In genomic region chr14:23294734-23295561, GRCh38 we compare ENCODE assay signal across 8 cellular contexts. TPM values are rescaled to one million over a fixed set of nuclear protein-coding genes. Genes with fewer than 3 reads are reported as not detected.
A peak's percentile ranks its signal among the peaks of the same experiment; 100 is the strongest.
DNase-seq lines count a peak whose midpoint lies in the region; ATAC-seq and TF ChIP-seq lines count a peak whose summit lies in the region.

No MANE protein-coding gene starts in this region.

- H3K79me2 ChIP-seq in fibroblast of lung (ENCODE audit: control insufficient read depth, insufficient read depth, low read length), result peaks cover under 1% of the 10 kb centered on the region

- peaks cover 22% of the 10 kb centered on the region for H3K4me1 Mint-ChIP-seq in activated T-cell treated with anti-CD3 and anti-CD28 coated beads, Interleukin-2, amount 50 U/mL, for 72 hours (ENCODE audit: low read depth)

- no peak overlapping the region for H3K4me2 ChIP-seq in fibroblast of lung (ENCODE audit: extremely low read depth, insufficient read depth, low read length)

- no peak for TF ChIP-seq POLR2A in Peyer's patch (IDR thresholded peaks at IDR 0.05)

- H3K36me3 Mint-ChIP-seq in activated T-cell treated with anti-CD3 and anti-CD28 coated beads, Interleukin-2, amount 50 U/mL, for 72 hours (ENCODE audit: insufficient read depth in 2 of 2), result no peaks in the 10 kb centered on the region

- no peak overlapping the region for H3K27ac ChIP-seq in Peyer's patch
- H3K27ac ChIP-seq in fibroblast of lung (ENCODE audit: insufficient read depth, low read length), result no peak overlapping the region
- peak overlapping the region; percentile 43 for H3K27ac ChIP-seq in neutrophil

- ATAC-seq in activated T-cell treated with anti-CD3 and anti-CD28 coated beads, Interleukin-2, amount 50 U/mL, for 72 hours (replicated peaks in 1 of 2), result peak; percentile 84 to 87
- ATAC-seq in HG03025 (IDR thresholded peaks at IDR 0.05; ENCODE audit: low FRiP score, unreplicated experiment), result no peak
- no peak for ATAC-seq in GM21526 (IDR thresholded peaks at IDR 0.05; ENCODE audit: low FRiP score, unreplicated experiment)

- DNase-seq in DMS153 treated with DMSO at 0.1 percent for 48 hours (lab: John Stamatoyannopoulos, UW; ENCODE audit: unreplicated experiment), result peak; percentile 16
- peak; percentile 39 for DNase-seq in HT1080 (ENCODE audit: low read depth)
- DNase-seq in Peyer's patch, result peak; percentile 51 to 75 (median 58)
- peak; percentile 61 to 64 for DNase-seq in activated T-cell treated with anti-CD3 and anti-CD28 coated beads, Interleukin-2, amount 50 U/mL, for 72 hours
- DNase-seq in fibroblast of lung (ENCODE audit: low read depth in 2 of 2), result peak; percentile 24 to 61

- peak overlapping the region; percentile 68 for H3K27ac Mint-ChIP-seq in activated T-cell treated with anti-CD3 and anti-CD28 coated beads, Interleukin-2, amount 50 U/mL, for 72 hours

- H3K4me1 ChIP-seq in Peyer's patch (peaks cover 0 to 17% (median under 1%) of the 10 kb centered on the region in 4 donors), fibroblast of lung (ENCODE audit: control insufficient read depth, extremely low read depth, insufficient read depth, low read length) (peaks cover 8% of the 10 kb centered on the region), neutrophil (ENCODE audit: control insufficient read depth in 1 of 2, insufficient read depth in 1 of 2, low read depth in 1 of 2, low read length in 1 of 2) (peaks cover 12 to 31% of the 10 kb centered on the region in 2 experiments)

- no peak overlapping the region for H3K9ac ChIP-seq in fibroblast of lung (ENCODE audit: insufficient read depth, low read length)

- peak; percentile 42 to 94 (median 69) for TF ChIP-seq CTCF in Peyer's patch (IDR thresholded peaks at IDR 0.05)
- TF ChIP-seq CTCF in fibroblast of lung (conservative IDR thresholded peaks at IDR 0.05 in 1 of 2, IDR thresholded peaks at IDR 0.05 in 1 of 2; ENCODE audit: low read depth in 1 of 2, low read length in 2 of 2), result peak; percentile 81 to 91
- peak; percentile 71 for TF ChIP-seq CTCF in neutrophil (IDR thresholded peaks at IDR 0.05)

- H3K27me3 ChIP-seq in Peyer's patch (no peaks in the 10 kb centered on the region), fibroblast of lung (ENCODE audit: control insufficient read depth, insufficient read depth, low read length) (no peaks in the 10 kb centered on the region), neutrophil (no peaks in the 10 kb centered on the region)

- no peaks in the 10 kb centered on the region for H3K9me3 Mint-ChIP-seq in activated T-cell treated with anti-CD3 and anti-CD28 coated beads, Interleukin-2, amount 50 U/mL, for 72 hours

- H3K9me3 ChIP-seq in Peyer's patch (no peaks in the 10 kb centered on the region), fibroblast of lung (ENCODE audit: control insufficient read depth, insufficient read depth, low read depth, low read length) (no peaks in the 10 kb centered on the region), neutrophil (no peaks in the 10 kb centered on the region)

- no peaks in the 10 kb centered on the region for H4K20me1 ChIP-seq in fibroblast of lung (ENCODE audit: control insufficient read depth, extremely low read depth, insufficient read depth, low read length)

- no peaks in the 10 kb centered on the region for H3K27me3 Mint-ChIP-seq in activated T-cell treated with anti-CD3 and anti-CD28 coated beads, Interleukin-2, amount 50 U/mL, for 72 hours (ENCODE audit: low read depth)

- H3K4me3 ChIP-seq in Peyer's patch, result peak overlapping the region in 1 of 4 donors; percentile 27
- H3K4me3 ChIP-seq in fibroblast of lung (replicated peaks in 1 of 4; ENCODE audit: control extremely low read depth in 1 of 4, insufficient read depth in 1 of 4, low read depth in 3 of 4, low read length in 4 of 4), result no peak overlapping the region
- H3K4me3 ChIP-seq in neutrophil (ENCODE audit: low read depth in 1 of 2, low read length in 1 of 2), result peak overlapping the region in 1 of 2 experiments; percentile 21

- H2AFZ ChIP-seq in fibroblast of lung (ENCODE audit: low read length), result no peak overlapping the region

- H3K36me3 ChIP-seq in Peyer's patch (peaks cover 0 to 19% (median 0%) of the 10 kb centered on the region in 3 donors), fibroblast of lung (ENCODE audit: control insufficient read depth, insufficient read depth, low read length) (peaks cover 3% of the 10 kb centered on the region), neutrophil (peaks cover 16% of the 10 kb centered on the region)

- peak overlapping the region; percentile 47 to 61 for H3K4me3 Mint-ChIP-seq in activated T-cell treated with anti-CD3 and anti-CD28 coated beads, Interleukin-2, amount 50 U/mL, for 72 hours

RNA-seq across cellular contexts. Expression of gene PPP1R3E, which starts 7.7 kb away (rescaled TPM):
- 3.2 and 4.0 TPM in 2 replicates for total RNA-seq in HT1080 (2014; rRNA removed; shearing (Covaris generic))
- 2.5 and 3.9 TPM in 2 replicates for polyA plus RNA-seq in HT1080 (2015; cell fraction: cytosol; rRNA removed)
- 20.8 and 34.4 TPM in 2 replicates for polyA plus RNA-seq in HT1080 (2015; cell fraction: nucleus; rRNA removed)
- 10 to 100 TPM; 16.5 to 39.2 (median 21.4) TPM for total RNA-seq in Peyer's patch
- total RNA-seq in activated T-cell treated with anti-CD3 and anti-CD28 coated beads, Interleukin-2, amount 50 U/mL, for 72 hours, result 10 to 100 TPM; 30.2 to 37.4 TPM
- total RNA-seq in fibroblast of lung, result 2.6 TPM in 2 replicates
- polyA plus RNA-seq in fibroblast of lung, result 3.3 and 6.0 TPM in 2 replicates
- 2.7 and 4.0 TPM in 2 replicates for polyA plus RNA-seq in fibroblast of lung (2012)
- 1.3 and 3.3 TPM in 2 replicates for polyA minus RNA-seq in fibroblast of lung (ENCODE audit: low replicate concordance)

RNA-seq across cellular contexts. Expression of gene HOMEZ, which starts 9.0 kb away (rescaled TPM):
- total RNA-seq in HT1080 (2014; rRNA removed; shearing (Covaris generic)), result 2.3 and 3.3 TPM in 2 replicates
- polyA plus RNA-seq in HT1080 (2015; cell fraction: cytosol; rRNA removed), result 2.7 and 3.2 TPM in 2 replicates
- 1.8 and 3.5 TPM in 2 replicates for polyA plus RNA-seq in HT1080 (2015; cell fraction: nucleus; rRNA removed)
- total RNA-seq in Peyer's patch (10 to 100 TPM; 10.5 to 23.9 (median 15.0) TPM), fibroblast of lung (3.3 and 4.6 TPM in 2 replicates)
- 10 to 100 TPM; 11.8 to 12.6 TPM for total RNA-seq in activated T-cell treated with anti-CD3 and anti-CD28 coated beads, Interleukin-2, amount 50 U/mL, for 72 hours
- 7.9 and 9.1 TPM in 2 replicates for polyA plus RNA-seq in fibroblast of lung
- 4.1 and 5.2 TPM in 2 replicates for polyA plus RNA-seq in fibroblast of lung (2012)
- polyA minus RNA-seq in fibroblast of lung (ENCODE audit: low replicate concordance), result 18.9 and 22.7 TPM in 2 replicates

RNA-seq across cellular contexts. Expression of gene BCL2L2, which starts 11.7 kb away (rescaled TPM):
- 14.0 and 16.5 TPM in 2 replicates for total RNA-seq in HT1080 (2014; rRNA removed; shearing (Covaris generic))
- 26.8 and 27.0 TPM in 2 replicates for polyA plus RNA-seq in HT1080 (2015; cell fraction: cytosol; rRNA removed)
- polyA plus RNA-seq in HT1080 (2015; cell fraction: nucleus; rRNA removed), result 41.8 and 52.3 TPM in 2 replicates
- 10 to 100 TPM; 29.9 to 43.1 (median 32.0) TPM for total RNA-seq in Peyer's patch
- 1 to 10 TPM; 2.7 to 3.2 TPM for total RNA-seq in activated T-cell treated with anti-CD3 and anti-CD28 coated beads, Interleukin-2, amount 50 U/mL, for 72 hours
- total RNA-seq in fibroblast of lung, result 17.2 and 25.4 TPM in 2 replicates
- 18.0 and 24.7 TPM in 2 replicates for polyA plus RNA-seq in fibroblast of lung
- polyA plus RNA-seq in fibroblast of lung (2012), result 25.9 and 33.9 TPM in 2 replicates
- 17.6 and 18.6 TPM in 2 replicates for polyA minus RNA-seq in fibroblast of lung (ENCODE audit: low replicate concordance)

RNA-seq across cellular contexts. Expression of gene PABPN1, which starts 26.3 kb away (rescaled TPM):
- total RNA-seq in HT1080 (2014; rRNA removed; shearing (Covaris generic)), result 129 and 147 TPM in 2 replicates
- 82.9 and 97.9 TPM in 2 replicates for polyA plus RNA-seq in HT1080 (2015; cell fraction: cytosol; rRNA removed)
- polyA plus RNA-seq in HT1080 (2015; cell fraction: nucleus; rRNA removed), result 276 and 282 TPM in 2 replicates
- 100 to 1,000 TPM in 3 of 4 donors, 10 to 100 TPM in 1; 79.3 to 149 (median 116) TPM for total RNA-seq in Peyer's patch
- 100 to 1,000 TPM; 188 to 189 TPM for total RNA-seq in activated T-cell treated with anti-CD3 and anti-CD28 coated beads, Interleukin-2, amount 50 U/mL, for 72 hours
- total RNA-seq in fibroblast of lung, result 59.1 and 73.2 TPM in 2 replicates
- polyA plus RNA-seq in fibroblast of lung, result 152 and 158 TPM in 2 replicates
- polyA plus RNA-seq in fibroblast of lung (2012), result 97.3 and 113 TPM in 2 replicates
- 41.2 and 69.2 TPM in 2 replicates for polyA minus RNA-seq in fibroblast of lung (ENCODE audit: low replicate concordance)

RNA-seq across cellular contexts. Expression of gene RNF212B, which starts 57.2 kb away (rescaled TPM):
- not detected in 2 replicates for total RNA-seq in HT1080 (2014; rRNA removed; shearing (Covaris generic))
- polyA plus RNA-seq in HT1080 (2015; cell fraction: cytosol; rRNA removed), result not detected in 2 replicates
- polyA plus RNA-seq in HT1080 (2015; cell fraction: nucleus; rRNA removed), result not detected in 2 replicates
- not detected for total RNA-seq in Peyer's patch
- total RNA-seq in activated T-cell treated with anti-CD3 and anti-CD28 coated beads, Interleukin-2, amount 50 U/mL, for 72 hours, result not detected
- total RNA-seq in fibroblast of lung, result not detected in 2 replicates
- not detected in 2 replicates for polyA plus RNA-seq in fibroblast of lung
- not detected in 2 replicates for polyA plus RNA-seq in fibroblast of lung (2012)
- not detected in 2 replicates for polyA minus RNA-seq in fibroblast of lung (ENCODE audit: low replicate concordance)

Comparison
In these comparisons a context has a peak if more than half of its experiments do, and no peak if none do; other contexts are left out.
1. ATAC-seq: peak in activated T-cell treated with anti-CD3 and anti-CD28 coated beads, Interleukin-2, amount 50 U/mL, for 72 hours (2 of 2); none in HG03025 (single experiment) and GM21526 (single experiment).
2. Peak in every context shown above with its lines, with median percentiles within 50 percentile points of each other: DNase-seq and CTCF ChIP-seq.